Comparison of ENCODE assay signal across 23 cellular contexts in genomic region chr20:2400290-2400689, GRCh38. TPM values are rescaled to one million over a fixed set of nuclear protein-coding genes. Genes with fewer than 3 reads are reported as not detected.
"Had no signal": no experiment of that assay in that cellular context is flagged by ENCODE, and none has a peak within 500 bp of the region (broad histone marks: within the 10 kb centered on the region; RNA-seq: fewer than 3 reads in every experiment).

No MANE protein-coding gene starts in this region.

- H3K4me3 ChIP-seq: MG63 had no signal

- FAIRE-seq: RCC 7860 had no signal

- H3K9me3 ChIP-seq: MG63, SK-N-SH had no signal

- H3K36me3 ChIP-seq: MG63 had no signal

- H3K9ac ChIP-seq: SK-N-SH had no signal

- DNase-seq: IMR-90, Karpas-422, KG1, MG63, NCI-H1092, NCI-H1105 treated with DMSO at 0.1 percent for 48 hours, NCI-H1436, NCI-H187, NCI-H2029, NCI-H2081 treated with DMSO at 0.1 percent for 48 hours, NCI-H2171, NCI-H226, NCI-H446, NCI-H510A, NCI-H524 treated with DMSO at 0.1 percent for 48 hours, NCI-H69, NCI-H774, Right ventricle myocardium superior, RPMI8226, SK-N-SH had no signal

- H3K4me2 ChIP-seq: SK-N-SH had no signal

- H3K27me3 ChIP-seq: MG63 had no signal

RNA-seq across cellular contexts. Expression of gene TGM6, which starts 19.6 kb away (rescaled TPM):
- total RNA-seq: HT-29, IMR-90, Right ventricle myocardium superior, SK-MEL-5 had no signal
- polyA plus RNA-seq: IMR-90, SK-N-SH had no signal
